8 cellular contexts compared by ENCODE assay signal in the genomic region with DNA sequence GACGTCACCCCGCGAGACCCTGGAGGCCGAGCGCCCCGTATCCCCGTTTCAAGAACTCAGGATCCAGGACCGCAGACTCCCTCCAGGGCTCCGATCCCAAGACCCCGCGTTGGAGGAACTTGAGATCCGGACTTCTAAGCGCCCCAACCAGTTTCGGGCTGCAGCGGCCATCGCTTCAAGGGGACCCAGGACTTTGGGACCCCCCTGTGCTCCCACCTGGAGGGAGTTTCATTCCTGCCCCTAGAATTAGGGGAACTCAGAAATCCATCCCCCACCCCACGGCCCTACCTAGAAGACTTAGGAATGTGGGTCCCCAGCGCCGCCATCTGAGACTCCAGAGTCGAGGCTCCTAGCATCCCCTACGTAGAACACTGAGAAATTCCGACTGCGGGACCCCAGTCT. TPM values are rescaled to one million over a fixed set of nuclear protein-coding genes. Genes with fewer than 3 reads are reported as not detected.
DNase-seq lines count a peak whose midpoint lies in the region; ATAC-seq, FAIRE-seq and TF ChIP-seq lines count a peak whose summit lies in the region.

No MANE protein-coding gene starts in this region.

- peak overlapping the region; percentile 69 for H4K5ac ChIP-seq in IMR-90 (ENCODE audit: low read depth, low read length)

- H3K4me1 ChIP-seq in A549 (peaks cover 43% of the 10 kb centered on the region), IMR-90 (ENCODE audit: control insufficient read depth, insufficient read depth, low read length) (peaks cover 26% of the 10 kb centered on the region), breast epithelium (no peaks in the 10 kb centered on the region)

- FAIRE-seq in A549 (lab: Jason Lieb, UNC): no peak

- peak overlapping the region; percentile 99 for H3K9ac ChIP-seq in IMR-90 (ENCODE audit: low read depth, low read length)

- peak overlapping the region; percentile 90 for H2BK120ac ChIP-seq in IMR-90 (ENCODE audit: low read depth, low read length)

- 2% methylated on average over 23 of the region's 23 CpGs for WGBS in A549 (ENCODE audit: missing lambda C conversion rate)
- no CpG with 5 or more reads among the region's 23 CpGs for WGBS in IMR-90 (ENCODE audit: extremely low coverage in 2 of 2, insufficient read length in 1 of 2), 2 experiments

- peak overlapping the region; percentile 29; the same call in 1 of the 2 replicates for H2BK20ac ChIP-seq in IMR-90 (ENCODE audit: low read depth, low read length)

- CTCF ChIA-PET in A549 (lab: Yijun Ruan, JAX): interaction anchor here (0.7 to 2.3 kb wide), 25 partner anchors 12 to 1010 kb away, joined by 3 to 484 read pairs (median 10); partner anchors contain the start of genes FAM98C, MED29, PAF1 and RPS16
- CTCF ChIA-PET in IMR-90 (lab: Yijun Ruan, JAX): interaction anchor here (1.7 to 2.3 kb wide), 2 partner anchors 12 to 15 kb away, joined by 10 to 28 read pairs; no protein-coding TSS in a partner anchor

- H3K56ac ChIP-seq in IMR-90 (ENCODE audit: extremely low read depth, insufficient read depth, low read length): peak overlapping the region; percentile 99

- H3K4me3 ChIP-seq in A549 (peak overlapping the region; percentile 67), IMR-90 (ENCODE audit: insufficient read depth, low read depth, low read length) (peak overlapping the region; percentile 90), breast epithelium (peak overlapping the region; percentile 81 to 98 (median 96))

- peak overlapping the region; percentile 50 for H3K18ac ChIP-seq in IMR-90 (ENCODE audit: low read depth, low read length)

- H3K14ac ChIP-seq in IMR-90 (replicated peaks; ENCODE audit: low read depth, low read length): peak overlapping the region; percentile 99

- peak overlapping the region; percentile 95; the same call in 1 of the 2 replicates for H3K23ac ChIP-seq in IMR-90 (ENCODE audit: low read depth, low read length)

- POLR2A ChIA-PET in A549 (lab: Yijun Ruan, JAX) (interaction anchor here (1.0 to 2.3 kb wide), 7 partner anchors 11 to 66 kb away, joined by 3 to 45 read pairs (median 29); partner anchors contain the start of genes MED29, PAF1 and RPS16), IMR-90 (lab: Charles Lee; ENCODE audit: unreplicated experiment) (no interaction called here)

- H3K27ac ChIP-seq in A549 (peak overlapping the region; percentile 89 to 94), IMR-90 (ENCODE audit: insufficient read depth, low read length) (peak overlapping the region; percentile 98), breast epithelium (peak overlapping the region; percentile 100)

- TF ChIP-seq POLR2A in A549 (IDR thresholded peaks at IDR 0.05; ENCODE audit: low read length) (no peak), IMR-90 (IDR thresholded peaks at IDR 0.05; ENCODE audit: low read depth, low read length) (no peak), breast epithelium (IDR thresholded peaks at IDR 0.05) (peak; percentile 46)

- intact Hi-C loops in IMR-90 (cut with micrococcal nuclease) (loop anchor here (1.0 to 2.0 kb wide), 5 partner anchors 10 to 290 kb away; partner anchors contain the start of gene SAMD4B), breast epithelium (cut with DNase I; ENCODE audit: low total_unique reads) (no loop called here)

- H2BK15ac ChIP-seq in IMR-90 (ENCODE audit: low read depth, low read length): peak overlapping the region; percentile 74; the same call in 1 of the 3 replicates

- H4K91ac ChIP-seq in IMR-90 (ENCODE audit: insufficient read depth, low read depth, low read length): peak overlapping the region; percentile 95

- TF ChIP-seq RAD21 in A549 (conservative IDR thresholded peaks at IDR 0.05 in 1 of 2, IDR thresholded peaks at IDR 0.05 in 1 of 2): no peak
- TF ChIP-seq RAD21 in IMR-90 (IDR thresholded peaks at IDR 0.05; ENCODE audit: low read length): no peak

- H4K8ac ChIP-seq in IMR-90 (ENCODE audit: low read depth in 2 of 2, low read length in 2 of 2): peak overlapping the region; percentile 85 to 94

- DNase-seq in A549 (ENCODE audit: low read depth in 1 of 2, low spot score in 1 of 2) (no peak), IMR-90 (no peak), breast epithelium (ENCODE audit: low spot score in 2 of 2) (no peak), mucosa of gallbladder (ENCODE audit: low spot score) (peak; percentile 47), islet precursor cell (no peak), NCI-H2227 (lab: John Stamatoyannopoulos, UW; ENCODE audit: unreplicated experiment) (no peak), amniotic stem cell (lab: John Stamatoyannopoulos, UW) (no peak), GM20000 (ENCODE audit: low spot score) (no peak)

- peak overlapping the region; percentile 98 for H3K4ac ChIP-seq in IMR-90 (ENCODE audit: low read depth, low read length)

- no peak for ATAC-seq in A549
- ATAC-seq in IMR-90 (ENCODE audit: low read depth): peak; percentile 0; the same call in 1 of the 2 replicates

- peak overlapping the region; percentile 95 for H2AK5ac ChIP-seq in IMR-90 (ENCODE audit: low read depth, low read length)

- H2BK5ac ChIP-seq in IMR-90 (ENCODE audit: low read depth, low read length, poor library complexity, severe bottlenecking): peak overlapping the region; percentile 88

- H4K20me1 ChIP-seq in IMR-90 (ENCODE audit: insufficient read depth, low read length): peaks cover 49% of the 10 kb centered on the region

- H3K4me2 ChIP-seq in A549: peak overlapping the region; percentile 89
- peak overlapping the region; percentile 61 for H3K4me2 ChIP-seq in IMR-90 (ENCODE audit: low read depth, low read length)

- no peak for TF ChIP-seq EP300 in A549 (IDR thresholded peaks at IDR 0.05)

- BruUV-seq in IMR-90 (replicated peaks; lab: Mats Ljungman, UMichigan): no TSS peak

- H3K36me3 ChIP-seq in IMR-90 (ENCODE audit: control insufficient read depth, insufficient read depth, low read length) (peaks cover 34% of the 10 kb centered on the region), breast epithelium (peaks cover 4% of the 10 kb centered on the region)

- H3K9me3 ChIP-seq in A549 (no peaks in the 10 kb centered on the region), IMR-90 (ENCODE audit: control insufficient read depth, insufficient read depth, low read length) (no peaks in the 10 kb centered on the region), breast epithelium (no peaks in the 10 kb centered on the region)

- H2AK9ac ChIP-seq in IMR-90 (replicated peaks; ENCODE audit: low read depth, low read length, poor library complexity): peak overlapping the region; percentile 100

- in situ Hi-C loops in IMR-90 (cut with MboI; ENCODE audit: low sequenced_read_pairs): no loop called here

- H3K27me3 ChIP-seq in IMR-90 (ENCODE audit: control insufficient read depth, insufficient read depth, low read length) (no peaks in the 10 kb centered on the region), breast epithelium (no peaks in the 10 kb centered on the region)

- TF ChIP-seq CTCF in A549 (IDR thresholded peaks at IDR 0.05) (peak; percentile 44; the same call in 2 of the 3 replicates), IMR-90 (conservative IDR thresholded peaks at IDR 0.05; ENCODE audit: low read depth, low read length) (no peak), breast epithelium (IDR thresholded peaks at IDR 0.05) (peak in 1 of 3 donors; percentile 15), GM20000 (IDR thresholded peaks at IDR 0.05; ENCODE audit: extremely low read depth, missing control alignments) (no peak)

- H2AFZ ChIP-seq in IMR-90 (replicated peaks; ENCODE audit: low read length, poor library complexity): peak overlapping the region; percentile 92

- dilution Hi-C loops in IMR-90 (cut with HindIII; ENCODE audit: low sequenced_read_pairs, unreplicated experiment): no loop called here

- peaks cover 10 to 60% of the 10 kb centered on the region in 2 experiments; a peak in 3 of 4 replicates for H3K79me1 ChIP-seq in IMR-90 (ENCODE audit: low read depth in 1 of 2, low read length in 2 of 2)

- peaks cover 9% of the 10 kb centered on the region; the same call in 1 of the 2 replicates for H3K9me1 ChIP-seq in IMR-90 (ENCODE audit: insufficient read depth, low read length)

RNA-seq across cellular contexts. Expression of gene PLEKHG2, which starts 0.4 kb away (rescaled TPM):
- polyA plus RNA-seq in A549 (2011; rRNA removed): 21.6 and 35.1 TPM in 2 replicates
- 17.7 and 23.5 TPM in 2 replicates for polyA plus RNA-seq in A549 (2012; cell fraction: cytosol; rRNA removed)
- 94.8 and 104 TPM in 2 replicates for polyA plus RNA-seq in A549 (2012; cell fraction: nucleus; rRNA removed)
- 32.2 to 41.7 TPM (median 39.1 TPM) in 3 replicates for polyA plus RNA-seq in A549 (2017; fragmentation: RNase III; extraction: RNeasy Plus Mini Kit Qiagen cat#74134 plus additional on column Dnase treatment)
- polyA minus RNA-seq in A549 (2011; rRNA and poly(A)+ RNA removed): 43.4 and 45.6 TPM in 2 replicates
- 6.5 and 7.8 TPM in 2 replicates for total RNA-seq in IMR-90 (2012; rRNA removed)
- polyA plus RNA-seq in IMR-90 (2012; rRNA removed): 28.3 and 33.2 TPM in 2 replicates
- 7.8 and 13.9 TPM in 2 replicates for polyA plus RNA-seq in IMR-90 (2012; cell fraction: cytosol; rRNA removed)
- 174 and 236 TPM in 2 replicates for polyA plus RNA-seq in IMR-90 (2012; cell fraction: nucleus; rRNA removed; ENCODE audit: low replicate concordance)
- total RNA-seq in breast epithelium: 10 to 100 TPM in 2 of 3 donors, 1 to 10 TPM in 1; 8.0 to 11.8 (median 10.2) TPM
- total RNA-seq in mucosa of gallbladder: 41.8 TPM

RNA-seq across cellular contexts. Expression of gene ZFP36, which starts 6.2 kb away (rescaled TPM):
- 29.1 and 35.6 TPM in 2 replicates for polyA plus RNA-seq in A549 (2011; rRNA removed)
- polyA plus RNA-seq in A549 (2012; cell fraction: cytosol; rRNA removed): 37.1 and 59.9 TPM in 2 replicates
- 113 and 124 TPM in 2 replicates for polyA plus RNA-seq in A549 (2012; cell fraction: nucleus; rRNA removed)
- polyA plus RNA-seq in A549 (2017; fragmentation: RNase III; extraction: RNeasy Plus Mini Kit Qiagen cat#74134 plus additional on column Dnase treatment): 16.5 to 22.1 TPM (median 18.3 TPM) in 3 replicates
- 13.2 and 18.9 TPM in 2 replicates for polyA minus RNA-seq in A549 (2011; rRNA and poly(A)+ RNA removed)
- 1.4 and 3.1 TPM in 2 replicates for total RNA-seq in IMR-90 (2012; rRNA removed)
- 45.0 and 50.5 TPM in 2 replicates for polyA plus RNA-seq in IMR-90 (2012; rRNA removed)
- polyA plus RNA-seq in IMR-90 (2012; cell fraction: cytosol; rRNA removed): 84.7 and 235 TPM in 2 replicates
- polyA plus RNA-seq in IMR-90 (2012; cell fraction: nucleus; rRNA removed; ENCODE audit: low replicate concordance): 360 and 687 TPM in 2 replicates
- 100 to 1,000 TPM in 2 of 3 donors, 10 to 100 TPM in 1; 91.7 to 299 (median 143) TPM for total RNA-seq in breast epithelium
- 180 TPM for total RNA-seq in mucosa of gallbladder

RNA-seq across cellular contexts. Expression of gene MED29, which starts 21.7 kb away (rescaled TPM):
- polyA plus RNA-seq in A549 (2011; rRNA removed) (55.7 and 57.5 TPM in 2 replicates), A549 (2017; fragmentation: RNase III; extraction: RNeasy Plus Mini Kit Qiagen cat#74134 plus additional on column Dnase treatment) (47.7 to 50.7 TPM (median 48.7 TPM) in 3 replicates), IMR-90 (2012; rRNA removed) (26.9 and 28.8 TPM in 2 replicates)
- polyA plus RNA-seq in A549 (2012; cell fraction: cytosol; rRNA removed): 62.4 and 81.8 TPM in 2 replicates
- polyA plus RNA-seq in A549 (2012; cell fraction: nucleus; rRNA removed): 48.3 and 60.2 TPM in 2 replicates
- polyA minus RNA-seq in A549 (2011; rRNA and poly(A)+ RNA removed): 48.8 and 57.0 TPM in 2 replicates
- total RNA-seq in IMR-90 (2012; rRNA removed) (15.6 and 17.6 TPM in 2 replicates), breast epithelium (10 to 100 TPM; 36.6 to 49.5 (median 47.3) TPM), mucosa of gallbladder (46.0 TPM)
- polyA plus RNA-seq in IMR-90 (2012; cell fraction: cytosol; rRNA removed): 19.6 and 29.3 TPM in 2 replicates
- polyA plus RNA-seq in IMR-90 (2012; cell fraction: nucleus; rRNA removed; ENCODE audit: low replicate concordance): 18.4 and 19.1 TPM in 2 replicates

RNA-seq across cellular contexts. Expression of gene PAF1, which starts 22.0 kb away (rescaled TPM):
- polyA plus RNA-seq in A549 (2011; rRNA removed) (73.0 and 103 TPM in 2 replicates), A549 (2017; fragmentation: RNase III; extraction: RNeasy Plus Mini Kit Qiagen cat#74134 plus additional on column Dnase treatment) (89.4 to 110 TPM (median 108 TPM) in 3 replicates), IMR-90 (2012; rRNA removed) (54.3 and 61.6 TPM in 2 replicates)
- polyA plus RNA-seq in A549 (2012; cell fraction: cytosol; rRNA removed): 72.7 and 76.5 TPM in 2 replicates
- 133 and 138 TPM in 2 replicates for polyA plus RNA-seq in A549 (2012; cell fraction: nucleus; rRNA removed)
- 77.6 and 78.1 TPM in 2 replicates for polyA minus RNA-seq in A549 (2011; rRNA and poly(A)+ RNA removed)
- total RNA-seq in IMR-90 (2012; rRNA removed) (45.7 and 57.8 TPM in 2 replicates), breast epithelium (10 to 100 TPM; 41.3 to 49.5 (median 45.2) TPM), mucosa of gallbladder (50.5 TPM)
- polyA plus RNA-seq in IMR-90 (2012; cell fraction: cytosol; rRNA removed): 35.9 and 45.6 TPM in 2 replicates
- 63.6 and 92.7 TPM in 2 replicates for polyA plus RNA-seq in IMR-90 (2012; cell fraction: nucleus; rRNA removed; ENCODE audit: low replicate concordance)

RNA-seq across cellular contexts. Expression of gene RPS16, which starts 22.9 kb away (rescaled TPM):
- polyA plus RNA-seq in A549 (2011; rRNA removed) (4,855 and 5,722 TPM in 2 replicates), A549 (2017; fragmentation: RNase III; extraction: RNeasy Plus Mini Kit Qiagen cat#74134 plus additional on column Dnase treatment) (4,280 to 4,348 TPM (median 4,297 TPM) in 3 replicates), IMR-90 (2012; rRNA removed) (3,500 and 3,524 TPM in 2 replicates)
- polyA plus RNA-seq in A549 (2012; cell fraction: cytosol; rRNA removed): 15,003 and 17,959 TPM in 2 replicates
- polyA plus RNA-seq in A549 (2012; cell fraction: nucleus; rRNA removed): 8,488 and 9,467 TPM in 2 replicates
- polyA minus RNA-seq in A549 (2011; rRNA and poly(A)+ RNA removed): 5,249 and 5,947 TPM in 2 replicates
- total RNA-seq in IMR-90 (2012; rRNA removed) (320 and 410 TPM in 2 replicates), breast epithelium (1,000 to 10,000 TPM; 1,681 to 3,245 (median 1,756) TPM), mucosa of gallbladder (1,378 TPM)
- polyA plus RNA-seq in IMR-90 (2012; cell fraction: cytosol; rRNA removed): 4,203 and 4,770 TPM in 2 replicates
- 1,551 and 1,592 TPM in 2 replicates for polyA plus RNA-seq in IMR-90 (2012; cell fraction: nucleus; rRNA removed; ENCODE audit: low replicate concordance)

Comparison
In these comparisons a context has a peak if more than half of its experiments do, and no peak if none do; other contexts are left out.
1. RNA of gene ZFP36, which starts 6.2 kb away (total RNA-seq): 180 TPM in mucosa of gallbladder (single experiment) and 91.7 to 299 TPM in breast epithelium; 1.4 to 3.1 TPM in IMR-90; every median in the first group is over 10 times any median in the second.
2. Peak in every context shown above with its lines, with median percentiles within 50 percentile points of each other: H3K27ac ChIP-seq and H3K4me3 ChIP-seq.